8 cellular contexts compared by ENCODE assay signal in the genomic region with DNA sequence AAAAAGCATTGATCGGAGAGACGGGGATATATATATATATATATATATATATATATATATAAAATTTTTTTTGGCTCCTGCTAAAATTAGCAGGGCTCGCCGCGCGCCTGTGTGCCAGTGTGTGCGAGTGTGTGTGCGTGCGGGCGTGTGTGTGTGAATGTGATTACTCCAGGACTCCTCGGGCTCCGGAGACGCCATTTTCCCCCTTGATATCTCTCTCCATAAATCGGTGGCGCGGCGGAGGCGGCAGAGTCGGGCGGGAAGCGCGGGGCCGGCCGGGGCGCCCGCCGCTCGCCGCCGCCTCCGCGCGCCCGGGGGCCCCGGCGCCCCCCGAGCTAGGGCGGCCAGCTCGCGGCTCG. TPM values are rescaled to one million over a fixed set of nuclear protein-coding genes. Genes with fewer than 3 reads are reported as not detected.
DNase-seq lines count a peak whose midpoint lies in the region; ATAC-seq, FAIRE-seq and TF ChIP-seq lines count a peak whose summit lies in the region.

No MANE protein-coding gene starts in this region.

- H3K27me3 Mint-ChIP-seq in activated T-helper 1 cell treated with anti-CD3 and anti-CD28 coated beads, Interleukin-12 subunit alpha, Interleukin-12 subunit beta, Interleukin-2, Interleukin-4 antibody, amounts not matched to agents 30 ng/mL and 10 ng/mL and 1 ng/mL, durations not matched to agents 14 hours and 24 hours and 36 hours (ENCODE audit: insufficient read depth): peaks cover 22% of the 10 kb centered on the region
- H3K27me3 Mint-ChIP-seq in glutamatergic neuron (ENCODE audit: unreplicated experiment): peaks cover 4% of the 10 kb centered on the region

- DNase-seq in NCI-H2227 (lab: John Stamatoyannopoulos, UW; ENCODE audit: unreplicated experiment) (peak; percentile 77), glutamatergic neuron (peak; percentile 71), occipital lobe (lab: John Stamatoyannopoulos, UW) (peak; percentile 31), H54 (ENCODE audit: insufficient read length, low spot score) (no peak), GF-D8 (lab: John Stamatoyannopoulos, UW) (no peak)
- DNase-seq in activated T-helper 1 cell treated with anti-CD3 and anti-CD28 coated beads, Interleukin-12 subunit alpha, Interleukin-12 subunit beta, Interleukin-2, Interleukin-4 antibody, amounts not matched to agents 30 ng/mL and 10 ng/mL and 1 ng/mL, durations not matched to agents 14 hours and 24 hours and 36 hours (ENCODE audit: low spot score): no peak

- no peak for FAIRE-seq in H54 (lab: Jason Lieb, UNC)

- H3K9me3 Mint-ChIP-seq in activated T-helper 1 cell treated with anti-CD3 and anti-CD28 coated beads, Interleukin-12 subunit alpha, Interleukin-12 subunit beta, Interleukin-2, Interleukin-4 antibody, amounts not matched to agents 30 ng/mL and 10 ng/mL and 1 ng/mL, durations not matched to agents 14 hours and 24 hours and 36 hours: no peaks in the 10 kb centered on the region
- peaks cover 7% of the 10 kb centered on the region for H3K9me3 Mint-ChIP-seq in glutamatergic neuron (ENCODE audit: unreplicated experiment)

- intact Hi-C loops in activated T-helper 1 cell treated with anti-CD3 and anti-CD28 coated beads, Interleukin-12 subunit alpha, Interleukin-12 subunit beta, Interleukin-2, Interleukin-4 antibody, amounts not matched to agents 30 ng/mL and 10 ng/mL and 1 ng/mL, durations not matched to agents 14 hours and 24 hours and 36 hours (cut with micrococcal nuclease): loop anchor here (1.0 to 5.0 kb wide), 12 partner anchors 21 to 702 kb away; no protein-coding TSS in a partner anchor

- no peak for TF ChIP-seq POLR2A in H54 (IDR thresholded peaks at IDR 0.05; ENCODE audit: low read depth, low read length)

- H3K27ac ChIP-seq in C4-2B: peak overlapping the region; percentile 74

- TF ChIP-seq CTCF in C4-2B (conservative IDR thresholded peaks at IDR 0.05): no peak
- no peak for TF ChIP-seq CTCF in glutamatergic neuron (IDR thresholded peaks at IDR 0.05; ENCODE audit: partially characterized antibody, unreplicated experiment)

- peaks cover 15% of the 10 kb centered on the region for H3K4me1 Mint-ChIP-seq in activated T-helper 1 cell treated with anti-CD3 and anti-CD28 coated beads, Interleukin-12 subunit alpha, Interleukin-12 subunit beta, Interleukin-2, Interleukin-4 antibody, amounts not matched to agents 30 ng/mL and 10 ng/mL and 1 ng/mL, durations not matched to agents 14 hours and 24 hours and 36 hours (ENCODE audit: low read depth)
- peaks cover 13% of the 10 kb centered on the region for H3K4me1 Mint-ChIP-seq in glutamatergic neuron (ENCODE audit: low read depth, unreplicated experiment)

- peak; percentile 21 for ATAC-seq in GM19455 (IDR thresholded peaks at IDR 0.05; ENCODE audit: unreplicated experiment)

- peaks cover 6% of the 10 kb centered on the region for H3K36me3 Mint-ChIP-seq in activated T-helper 1 cell treated with anti-CD3 and anti-CD28 coated beads, Interleukin-12 subunit alpha, Interleukin-12 subunit beta, Interleukin-2, Interleukin-4 antibody, amounts not matched to agents 30 ng/mL and 10 ng/mL and 1 ng/mL, durations not matched to agents 14 hours and 24 hours and 36 hours (ENCODE audit: low read depth)
- H3K36me3 Mint-ChIP-seq in glutamatergic neuron (ENCODE audit: unreplicated experiment): no peaks in the 10 kb centered on the region

- H3K4me3 Mint-ChIP-seq in activated T-helper 1 cell treated with anti-CD3 and anti-CD28 coated beads, Interleukin-12 subunit alpha, Interleukin-12 subunit beta, Interleukin-2, Interleukin-4 antibody, amounts not matched to agents 30 ng/mL and 10 ng/mL and 1 ng/mL, durations not matched to agents 14 hours and 24 hours and 36 hours: no peak overlapping the region
- H3K4me3 Mint-ChIP-seq in glutamatergic neuron (ENCODE audit: unreplicated experiment): peak overlapping the region; percentile 79

- H3K27ac Mint-ChIP-seq in activated T-helper 1 cell treated with anti-CD3 and anti-CD28 coated beads, Interleukin-12 subunit alpha, Interleukin-12 subunit beta, Interleukin-2, Interleukin-4 antibody, amounts not matched to agents 30 ng/mL and 10 ng/mL and 1 ng/mL, durations not matched to agents 14 hours and 24 hours and 36 hours: peak overlapping the region; percentile 76
- peak overlapping the region; percentile 91 for H3K27ac Mint-ChIP-seq in glutamatergic neuron (ENCODE audit: unreplicated experiment)

RNA-seq across cellular contexts. Expression of a gene that starts 0.8 kb away (rescaled TPM):
- total RNA-seq in activated T-helper 1 cell treated with anti-CD3 and anti-CD28 coated beads, Interleukin-12 subunit alpha, Interleukin-12 subunit beta, Interleukin-2, Interleukin-4 antibody, amounts not matched to agents 30 ng/mL and 10 ng/mL and 1 ng/mL, durations not matched to agents 14 hours and 24 hours and 36 hours: 36.2 and 42.0 TPM in 2 replicates
- 83.3 TPM for total RNA-seq in glutamatergic neuron (ENCODE audit: unreplicated experiment)
- 52.3 TPM for total RNA-seq in occipital lobe

Comparison
In these comparisons a context has a peak if more than half of its experiments do, and no peak if none do; other contexts are left out.
1. DNase-seq: peak in NCI-H2227 (single experiment), glutamatergic neuron (single experiment) and occipital lobe (single experiment); none in activated T-helper 1 cell treated with anti-CD3 and anti-CD28 coated beads, Interleukin-12 subunit alpha, Interleukin-12 subunit beta, Interleukin-2, Interleukin-4 antibody, amounts not matched to agents 30 ng/mL and 10 ng/mL and 1 ng/mL, durations not matched to agents 14 hours and 24 hours and 36 hours (single experiment), H54 (single experiment) and GF-D8 (single experiment).